Comparison of ENCODE assay signal across 12 cellular contexts in the genomic region with DNA sequence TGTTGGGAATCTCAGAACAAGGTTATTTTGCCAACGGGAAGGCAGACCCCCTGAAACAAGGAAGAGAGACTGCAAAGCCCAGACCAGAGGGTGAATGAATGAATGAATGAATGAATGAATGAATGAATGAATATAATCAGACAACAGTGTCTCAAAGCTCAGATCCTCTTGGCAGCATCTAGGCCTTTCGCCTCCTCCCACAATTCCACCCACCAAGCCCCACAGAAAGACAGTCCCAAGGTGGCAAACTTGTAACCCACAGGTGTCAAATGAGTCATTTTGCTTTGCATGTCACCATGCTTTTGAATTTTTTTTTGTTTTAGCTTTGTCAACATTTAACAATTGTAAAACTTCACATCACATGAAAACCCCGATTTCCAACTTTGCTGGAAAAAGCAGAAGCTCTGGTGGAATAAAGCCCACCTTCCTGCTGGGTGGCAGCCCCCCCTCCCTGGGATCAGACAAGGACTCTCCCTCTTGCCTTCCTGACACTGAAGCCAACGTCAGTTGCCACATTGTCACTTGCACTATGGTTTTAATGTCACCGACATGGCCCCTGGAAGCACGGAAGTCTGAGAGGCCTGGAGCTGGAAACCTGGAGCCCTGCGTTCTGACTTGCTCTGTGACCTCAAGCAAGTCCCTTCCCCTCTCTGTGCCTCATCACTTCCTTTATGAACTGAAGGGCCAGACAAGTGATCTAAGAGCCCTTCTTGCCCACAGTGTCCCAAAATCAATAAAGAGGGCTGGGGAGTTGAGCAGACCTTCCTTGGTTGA.
A peak's percentile ranks its signal among the peaks of the same experiment; 100 is the strongest.
DNase-seq lines count a peak whose midpoint lies in the region; ATAC-seq lines count a peak whose summit lies in the region.
"Had no signal": no experiment of that assay in that cellular context is flagged by ENCODE, and none has a peak within 500 bp of the region (broad histone marks: within the 10 kb centered on the region; RNA-seq: fewer than 3 reads in every experiment).

No MANE protein-coding gene starts in this region.

- no peaks in the 10 kb centered on the region for H3K36me3 Mint-ChIP-seq in activated CD4-positive, alpha-beta T cell treated with anti-CD3 and anti-CD28 coated beads, Interleukin-2, amount 10 ng/mL, durations not matched to agents 24 days and 14 days (ENCODE audit: low read depth)
- peaks cover 0 to 4% (median 0%) of the 10 kb centered on the region in 3 donors for H3K36me3 Mint-ChIP-seq in immature natural killer cell
- H3K36me3 Mint-ChIP-seq in stimulated activated naive B cell treated with anti-CD40 and anti-IgM and Interleukin-4, amounts not matched to agents 10 μg/mL and 1 μg/mL and 100 μg/mL, for 72 hours, result no peaks in the 10 kb centered on the region
- H3K36me3 Mint-ChIP-seq: activated naive CD4-positive, alpha-beta T cell treated with anti-CD3 and anti-CD28 coated beads, Interleukin-2, amount 50 U/mL, for 24 hours had no signal

- H3K27me3 Mint-ChIP-seq in activated CD4-positive, alpha-beta T cell treated with anti-CD3 and anti-CD28 coated beads, Interleukin-2, amount 10 ng/mL, durations not matched to agents 24 days and 14 days, result peaks cover 8% of the 10 kb centered on the region
- peaks cover 28 to 32% (median 29%) of the 10 kb centered on the region in 3 donors for H3K27me3 Mint-ChIP-seq in immature natural killer cell (ENCODE audit: low read depth in 3 of 3)
- H3K27me3 Mint-ChIP-seq in stimulated activated naive B cell treated with anti-CD40 and anti-IgM and Interleukin-4, amounts not matched to agents 10 μg/mL and 1 μg/mL and 100 μg/mL, for 72 hours, result peaks cover 0 to 6% of the 10 kb centered on the region in 2 donors
- H3K27me3 Mint-ChIP-seq: activated naive CD4-positive, alpha-beta T cell treated with anti-CD3 and anti-CD28 coated beads, Interleukin-2, amount 50 U/mL, for 24 hours had no signal

- ATAC-seq in stimulated activated naive B cell treated with anti-CD40 and anti-IgM and Interleukin-4, amounts not matched to agents 10 μg/mL and 1 μg/mL and 100 μg/mL, for 72 hours (replicated peaks), result peak; percentile 86 to 88
- ATAC-seq in HG03135 (IDR thresholded peaks at IDR 0.05; ENCODE audit: unreplicated experiment), result no peak

- no peaks in the 10 kb centered on the region for H3K9me3 Mint-ChIP-seq in activated CD4-positive, alpha-beta T cell treated with anti-CD3 and anti-CD28 coated beads, Interleukin-2, amount 10 ng/mL, durations not matched to agents 24 days and 14 days
- peaks cover 0 to 1% (median 0%) of the 10 kb centered on the region in 6 donors for H3K9me3 Mint-ChIP-seq in immature natural killer cell
- peaks cover 0 to 2% of the 10 kb centered on the region in 2 donors for H3K9me3 Mint-ChIP-seq in stimulated activated naive B cell treated with anti-CD40 and anti-IgM and Interleukin-4, amounts not matched to agents 10 μg/mL and 1 μg/mL and 100 μg/mL, for 72 hours
- H3K9me3 Mint-ChIP-seq: activated naive CD4-positive, alpha-beta T cell treated with anti-CD3 and anti-CD28 coated beads, Interleukin-2, amount 50 U/mL, for 24 hours; H9 had no signal

- H3K4me3 Mint-ChIP-seq in activated CD4-positive, alpha-beta T cell treated with anti-CD3 and anti-CD28 coated beads, Interleukin-2, amount 10 ng/mL, durations not matched to agents 24 days and 14 days, result no peak overlapping the region
- peak overlapping the region; percentile 77 to 95 (median 89) for H3K4me3 Mint-ChIP-seq in immature natural killer cell
- no peak overlapping the region for H3K4me3 Mint-ChIP-seq in stimulated activated naive B cell treated with anti-CD40 and anti-IgM and Interleukin-4, amounts not matched to agents 10 μg/mL and 1 μg/mL and 100 μg/mL, for 72 hours
- H3K4me3 Mint-ChIP-seq: activated naive CD4-positive, alpha-beta T cell treated with anti-CD3 and anti-CD28 coated beads, Interleukin-2, amount 50 U/mL, for 24 hours; H9 had no signal

- peak overlapping the region; percentile 67 for H3K27ac Mint-ChIP-seq in activated CD4-positive, alpha-beta T cell treated with anti-CD3 and anti-CD28 coated beads, Interleukin-2, amount 10 ng/mL, durations not matched to agents 24 days and 14 days
- peak overlapping the region; percentile 95 to 100 (median 98) for H3K27ac Mint-ChIP-seq in immature natural killer cell
- H3K27ac Mint-ChIP-seq in stimulated activated naive B cell treated with anti-CD40 and anti-IgM and Interleukin-4, amounts not matched to agents 10 μg/mL and 1 μg/mL and 100 μg/mL, for 72 hours, result no peak overlapping the region
- H3K27ac Mint-ChIP-seq: activated naive CD4-positive, alpha-beta T cell treated with anti-CD3 and anti-CD28 coated beads, Interleukin-2, amount 50 U/mL, for 24 hours; H9 had no signal

- peak; percentile 44 for DNase-seq in activated naive CD4-positive, alpha-beta T cell treated with Interleukin-2 at 50 U/mL for 16 hours
- no peak for DNase-seq in activated naive CD4-positive, alpha-beta T cell (lab: John Stamatoyannopoulos, UW)
- DNase-seq in activated CD4-positive, alpha-beta T cell treated with anti-CD3 and anti-CD28 coated beads, Interleukin-2, amount 10 ng/mL, durations not matched to agents 24 days and 14 days, result no peak
- peak; percentile 85 for DNase-seq in immature natural killer cell
- no peak for DNase-seq in stimulated activated naive B cell treated with anti-CD40 and anti-IgM and Interleukin-4, amounts not matched to agents 10 μg/mL and 1 μg/mL and 100 μg/mL, for 72 hours
- no peak for DNase-seq in HK-2 (ENCODE audit: unreplicated experiment)
- no peak for DNase-seq in NCI-H146 treated with DMSO at 0.1 percent for 48 hours (lab: John Stamatoyannopoulos, UW; ENCODE audit: unreplicated experiment)
- DNase-seq: erythroblast, H9, RPMI8226 had no signal

- intact Hi-C loops in activated CD4-positive, alpha-beta T cell treated with anti-CD3 and anti-CD28 coated beads, Interleukin-2, amount 10 ng/mL, durations not matched to agents 24 days and 14 days (cut with micrococcal nuclease), result loop anchor here (5.0 kb wide), 1 partner anchor 38 kb away; no protein-coding TSS in a partner anchor

- peaks cover 17% of the 10 kb centered on the region for H3K4me1 Mint-ChIP-seq in activated CD4-positive, alpha-beta T cell treated with anti-CD3 and anti-CD28 coated beads, Interleukin-2, amount 10 ng/mL, durations not matched to agents 24 days and 14 days
- peaks cover 66 to 77% of the 10 kb centered on the region in 2 donors for H3K4me1 Mint-ChIP-seq in immature natural killer cell
- peaks cover 9 to 22% of the 10 kb centered on the region in 2 donors for H3K4me1 Mint-ChIP-seq in stimulated activated naive B cell treated with anti-CD40 and anti-IgM and Interleukin-4, amounts not matched to agents 10 μg/mL and 1 μg/mL and 100 μg/mL, for 72 hours

Comparison
In these comparisons a context has a peak if more than half of its experiments do, and no peak if none do; other contexts are left out.
1. DNase-seq: peak in activated naive CD4-positive, alpha-beta T cell treated with Interleukin-2 at 50 U/mL for 16 hours (single experiment) and immature natural killer cell (3 of 3); none in activated naive CD4-positive, alpha-beta T cell (0 of 4), activated CD4-positive, alpha-beta T cell treated with anti-CD3 and anti-CD28 coated beads, Interleukin-2, amount 10 ng/mL, durations not matched to agents 24 days and 14 days (single experiment), stimulated activated naive B cell treated with anti-CD40 and anti-IgM and Interleukin-4, amounts not matched to agents 10 μg/mL and 1 μg/mL and 100 μg/mL, for 72 hours (single experiment), HK-2 (single experiment) and NCI-H146 treated with DMSO at 0.1 percent for 48 hours (single experiment).
2. H3K4me3 Mint-ChIP-seq: peak in immature natural killer cell (5 of 5); none in activated CD4-positive, alpha-beta T cell treated with anti-CD3 and anti-CD28 coated beads, Interleukin-2, amount 10 ng/mL, durations not matched to agents 24 days and 14 days (single experiment) and stimulated activated naive B cell treated with anti-CD40 and anti-IgM and Interleukin-4, amounts not matched to agents 10 μg/mL and 1 μg/mL and 100 μg/mL, for 72 hours (0 of 2).